Comparison of ENCODE assay signal across 20 cellular contexts in genomic region chr7:77863860-77864259, GRCh38.
DNase-seq lines count a peak whose midpoint lies in the region; ATAC-seq and TF ChIP-seq lines count a peak whose summit lies in the region.
"Had no signal": no experiment of that assay in that cellular context is flagged by ENCODE, and none has a peak within 500 bp of the region (broad histone marks: within the 10 kb centered on the region; RNA-seq: fewer than 3 reads in every experiment).

No MANE protein-coding gene starts in this region.

- no peak for DNase-seq in Caco-2
- DNase-seq in NCI-H69 (lab: John Stamatoyannopoulos, UW), result peak; percentile 34
- DNase-seq in mesothelial cell of epicardium (ENCODE audit: low spot score in 2 of 2, unreplicated experiment in 2 of 2), result no peak
- DNase-seq in H9, result no peak
- DNase-seq in kidney glomerular epithelial cell (lab: John Stamatoyannopoulos, UW), result no peak
- no peak for DNase-seq in COLO668 (lab: John Stamatoyannopoulos, UW; ENCODE audit: unreplicated experiment)
- DNase-seq: ACHN; AML-193; CD8-positive, alpha-beta T cell; COR-L47; DMS79; GDM1; Kasumi-1; KG1 had no signal

- TF ChIP-seq CTCF in Caco-2 (IDR thresholded peaks at IDR 0.05; ENCODE audit: insufficient read depth in 1 of 2, low read depth in 1 of 2, low read length in 1 of 2, severe bottlenecking in 1 of 2, unreplicated experiment in 1 of 2) (no peak), mesothelial cell of epicardium (IDR thresholded peaks at IDR 0.05; ENCODE audit: unreplicated experiment) (no peak), H9 (conservative IDR thresholded peaks at IDR 0.05) (no peak)

- H3K27ac Mint-ChIP-seq in Caco-2 (ENCODE audit: unreplicated experiment) (peak overlapping the region; percentile 41), mesothelial cell of epicardium (peak overlapping the region; percentile 9), H9 (peak overlapping the region in 1 of 3 experiments; percentile 38; a peak in 2 of 7 replicates)
- peak overlapping the region; percentile 4 for H3K27ac Mint-ChIP-seq in activated T-helper 17 cell treated with anti-CD3 and anti-CD28 coated beads, Interleukin-2, amount 50 U/mL, for 72 hours
- H3K27ac Mint-ChIP-seq: CD14-positive monocyte; CD8-positive, alpha-beta T cell had no signal

- H3K4me1 ChIP-seq in Caco-2, result peaks cover 32% of the 10 kb centered on the region
- no peaks in the 10 kb centered on the region for H3K4me1 ChIP-seq in H9 (ENCODE audit: insufficient read depth, low read length)
- H3K4me1 ChIP-seq: BLaER1, HAP-1 had no signal

- no peak overlapping the region for H4K5ac ChIP-seq in H9 (ENCODE audit: insufficient read length, low read depth, low read length)

- intact Hi-C loops in Caco-2 (cut with micrococcal nuclease; ENCODE audit: unreplicated experiment), result no loop called here

- H3K9me3 ChIP-seq in Caco-2 (no peaks in the 10 kb centered on the region), H9 (ENCODE audit: control insufficient read depth, low read depth, low read length) (no peaks in the 10 kb centered on the region)
- H3K9me3 ChIP-seq: BLaER1, HAP-1 had no signal

- H3K79me1 ChIP-seq in H9 (ENCODE audit: insufficient read depth, low read depth, low read length, poor library complexity, severe bottlenecking), result no peaks in the 10 kb centered on the region

- no peak overlapping the region for H3K9ac ChIP-seq in H9 (ENCODE audit: extremely low read depth, insufficient read length, low read length)
- H3K9ac ChIP-seq: BLaER1 had no signal

- POLR2A ChIA-PET in Caco-2 (lab: Charles Lee), result no interaction called here

- H2BK15ac ChIP-seq in H9 (ENCODE audit: low read depth, low read length), result no peak overlapping the region

- H3K4me2 ChIP-seq in H9 (ENCODE audit: insufficient read depth, insufficient read length, low read length), result no peak overlapping the region
- H3K4me2 ChIP-seq: BLaER1 had no signal

- H2BK120ac ChIP-seq in H9 (ENCODE audit: low read depth, low read length, poor library complexity, severe bottlenecking), result no peak overlapping the region

- ATAC-seq in activated T-helper 17 cell treated with anti-CD3 and anti-CD28 coated beads, Interleukin-2, amount 50 U/mL, for 72 hours (replicated peaks), result no peak
- ATAC-seq: CD8-positive, alpha-beta T cell had no signal

- H3K36me3 ChIP-seq in Caco-2 (ENCODE audit: control insufficient read depth, insufficient read depth, low read length), result no peaks in the 10 kb centered on the region
- H3K36me3 ChIP-seq: BLaER1, HAP-1 had no signal

- H3K4me3 ChIP-seq in Caco-2 (ENCODE audit: low read depth, low read length), result no peak overlapping the region
- H3K4me3 ChIP-seq: BLaER1, HAP-1 had no signal

- H4K91ac ChIP-seq in H9 (ENCODE audit: insufficient read length, low read depth, low read length), result no peak overlapping the region

- H3K27ac ChIP-seq in H9 (ENCODE audit: insufficient read length, low read depth, low read length), result no peak overlapping the region
- H3K27ac ChIP-seq: BLaER1, HL-60 had no signal

- H3K27me3 Mint-ChIP-seq in Caco-2 (ENCODE audit: insufficient read depth, unreplicated experiment) (no peaks in the 10 kb centered on the region), mesothelial cell of epicardium (ENCODE audit: low read depth) (no peaks in the 10 kb centered on the region), H9 (ENCODE audit: low read depth) (no peaks in the 10 kb centered on the region)
- H3K27me3 Mint-ChIP-seq in activated T-helper 17 cell treated with anti-CD3 and anti-CD28 coated beads, Interleukin-2, amount 50 U/mL, for 72 hours, result no peaks in the 10 kb centered on the region
- H3K27me3 Mint-ChIP-seq: IgD-negative memory B cell had no signal

- no peak overlapping the region for H3K14ac ChIP-seq in H9 (ENCODE audit: insufficient read depth, low read length)

- no peak overlapping the region for H4K8ac ChIP-seq in H9 (replicated peaks; ENCODE audit: insufficient read length, low read depth, low read length)

- no peak overlapping the region for H3K18ac ChIP-seq in H9 (ENCODE audit: insufficient read length, low read depth, low read length)

- H4K20me1 ChIP-seq in H9 (ENCODE audit: control insufficient read depth, insufficient read depth, insufficient read length), result no peaks in the 10 kb centered on the region
- H4K20me1 ChIP-seq: BLaER1 had no signal

- H3K79me2 ChIP-seq in H9 (ENCODE audit: insufficient read depth, low read length), result no peaks in the 10 kb centered on the region

- H3K36me3 Mint-ChIP-seq in Caco-2 (ENCODE audit: insufficient read depth, unreplicated experiment), result peaks cover 4% of the 10 kb centered on the region
- H3K36me3 Mint-ChIP-seq in activated T-helper 17 cell treated with anti-CD3 and anti-CD28 coated beads, Interleukin-2, amount 50 U/mL, for 72 hours (ENCODE audit: low read depth), result peaks cover 44% of the 10 kb centered on the region
- H3K36me3 Mint-ChIP-seq in mesothelial cell of epicardium, result no peaks in the 10 kb centered on the region
- no peaks in the 10 kb centered on the region for H3K36me3 Mint-ChIP-seq in H9 (ENCODE audit: insufficient read depth in 1 of 3, low read depth in 3 of 3)
- H3K36me3 Mint-ChIP-seq: CD8-positive, alpha-beta T cell had no signal

- H3K27me3 ChIP-seq in Caco-2 (replicated peaks; ENCODE audit: control insufficient read depth, insufficient read depth, low read length), result no peaks in the 10 kb centered on the region
- H3K27me3 ChIP-seq in H9 (ENCODE audit: insufficient read depth, low read length), result no peaks in the 10 kb centered on the region
- H3K27me3 ChIP-seq: BLaER1 had no signal

- no peaks in the 10 kb centered on the region for H3K23me2 ChIP-seq in H9 (ENCODE audit: insufficient read length, low read depth, low read length, poor library complexity, severe bottlenecking)

- no peak overlapping the region for H3K4ac ChIP-seq in H9 (ENCODE audit: low read depth, low read length)

- H3K9me3 Mint-ChIP-seq in Caco-2 (ENCODE audit: unreplicated experiment) (no peaks in the 10 kb centered on the region), mesothelial cell of epicardium (no peaks in the 10 kb centered on the region), H9 (no peaks in the 10 kb centered on the region)
- no peaks in the 10 kb centered on the region for H3K9me3 Mint-ChIP-seq in activated T-helper 17 cell treated with anti-CD3 and anti-CD28 coated beads, Interleukin-2, amount 50 U/mL, for 72 hours
- H3K9me3 Mint-ChIP-seq: CD14-positive monocyte; CD8-positive, alpha-beta T cell; IgD-negative memory B cell had no signal

- no CpG with 5 or more reads among the region's 2 CpGs for WGBS in H9 (ENCODE audit: extremely low coverage, insufficient read length, low lambda C conversion rate)

- no peak overlapping the region for H2BK12ac ChIP-seq in H9 (ENCODE audit: insufficient read length, low read depth, low read length)

- no peak overlapping the region for H3K56ac ChIP-seq in H9 (ENCODE audit: insufficient read length, low read depth, low read length)

- BruUV-seq in Caco-2 (replicated peaks; lab: Mats Ljungman, UMichigan), result no TSS peak

- H2BK5ac ChIP-seq in H9 (ENCODE audit: insufficient read length, low read length), result no peak overlapping the region

- H2AFZ ChIP-seq in H9 (ENCODE audit: low read length), result no peak overlapping the region

- H3K4me3 Mint-ChIP-seq in Caco-2 (ENCODE audit: unreplicated experiment), result no peak overlapping the region
- no peak overlapping the region for H3K4me3 Mint-ChIP-seq in activated T-helper 17 cell treated with anti-CD3 and anti-CD28 coated beads, Interleukin-2, amount 50 U/mL, for 72 hours
- H3K4me3 Mint-ChIP-seq in mesothelial cell of epicardium, result no peak overlapping the region
- no peak overlapping the region for H3K4me3 Mint-ChIP-seq in H9
- H3K4me3 Mint-ChIP-seq: CD14-positive monocyte; CD8-positive, alpha-beta T cell had no signal

- no peak overlapping the region for H2AK5ac ChIP-seq in H9 (ENCODE audit: insufficient read length, low read length)

- H2BK20ac ChIP-seq in H9 (ENCODE audit: low read depth, low read length, poor library complexity, severe bottlenecking), result no peak overlapping the region

- CTCF ChIA-PET in Caco-2 (lab: Charles Lee), result no interaction called here

- no peak overlapping the region for H3T11ph ChIP-seq in H9 (ENCODE audit: low read length)

- no peak overlapping the region for H3K23ac ChIP-seq in H9 (ENCODE audit: insufficient read length, low read depth, low read length)

- peaks cover 29% of the 10 kb centered on the region for H3K4me1 Mint-ChIP-seq in Caco-2 (ENCODE audit: low read depth, unreplicated experiment)
- peaks cover 34% of the 10 kb centered on the region for H3K4me1 Mint-ChIP-seq in activated T-helper 17 cell treated with anti-CD3 and anti-CD28 coated beads, Interleukin-2, amount 50 U/mL, for 72 hours
- peaks cover 26% of the 10 kb centered on the region for H3K4me1 Mint-ChIP-seq in mesothelial cell of epicardium
- peaks cover 7 to 15% of the 10 kb centered on the region in 2 experiments for H3K4me1 Mint-ChIP-seq in H9
